ENCODE assay signal across 1 cellular context in the genomic region with DNA sequence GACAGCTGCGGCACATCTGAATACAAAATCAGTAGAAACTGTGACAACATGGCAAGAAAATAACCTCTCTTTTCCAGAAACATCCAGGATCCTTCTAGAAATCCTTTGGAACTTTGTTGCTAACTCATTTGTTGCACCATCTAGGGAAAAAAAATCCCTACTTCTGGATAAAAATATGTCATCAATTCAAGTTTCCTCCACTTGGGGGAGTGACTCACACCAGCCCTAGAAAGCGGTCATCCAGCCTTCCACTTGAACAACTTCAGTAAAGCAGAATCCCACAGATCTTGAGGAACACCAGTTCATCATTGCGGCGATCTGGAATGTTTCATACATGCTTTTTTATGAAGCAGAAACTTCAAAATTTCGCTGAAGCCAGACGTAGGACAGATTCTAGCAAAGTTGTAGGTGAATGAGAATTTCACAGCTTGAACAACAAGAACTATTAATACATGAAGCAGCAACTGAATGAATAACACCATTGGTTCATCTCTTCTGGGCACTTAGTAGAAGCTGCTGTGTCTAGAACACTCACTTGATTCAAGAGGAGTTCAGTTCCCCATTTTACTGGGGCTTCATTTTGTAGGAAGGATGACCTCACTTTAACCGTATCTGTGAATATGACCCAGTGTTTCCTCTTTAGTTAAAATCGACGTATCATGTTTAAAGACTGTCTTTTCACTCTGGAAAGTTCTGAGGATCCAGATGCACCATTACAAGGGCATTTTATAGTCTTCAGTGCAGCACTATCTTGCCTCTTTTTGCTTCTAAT.
TF ChIP-seq lines count a peak whose summit lies in the region.

No MANE protein-coding gene starts in this region.

TF ChIP-seq in K562, 482 proteins besides CTCF, POLR2A, EP300 and RAD21 (continued from another document):
- TF ChIP-seq ZBTB40 (IDR thresholded peaks at IDR 0.05): no peak
- no peak for TF ChIP-seq ZBTB40 (CRISPR knock-in tag; IDR thresholded peaks at IDR 0.05)
- peak; percentile 50; the same call in 1 of the 2 replicates for TF ChIP-seq ATF7 (IDR thresholded peaks at IDR 0.05)
